8 cellular contexts compared by ENCODE assay signal in the genomic region with DNA sequence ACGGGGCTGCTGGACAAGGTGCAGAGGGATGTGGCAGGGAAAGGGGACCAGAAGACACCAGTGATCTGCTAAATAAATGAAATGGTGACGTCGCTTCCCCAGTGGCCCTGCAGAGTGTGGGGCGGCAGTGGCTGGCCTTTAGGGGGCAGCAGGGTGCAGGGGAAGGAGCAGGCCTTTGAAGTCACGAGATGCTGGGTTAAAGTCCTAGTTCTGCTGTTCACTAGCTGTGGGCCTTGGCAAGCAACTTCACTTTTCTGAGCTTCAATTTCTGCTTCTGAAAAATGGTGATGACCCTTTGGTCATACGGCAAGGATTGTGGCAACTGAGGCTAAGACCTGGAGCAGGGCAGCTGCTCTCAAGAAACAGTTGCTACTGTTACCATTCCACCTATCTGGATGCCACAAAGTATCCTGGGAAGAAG. TPM values are rescaled to one million over a fixed set of nuclear protein-coding genes. Genes with fewer than 3 reads are reported as not detected.
DNase-seq lines count a peak whose midpoint lies in the region; ATAC-seq and TF ChIP-seq lines count a peak whose summit lies in the region.

No MANE protein-coding gene starts in this region.

- peaks cover 58% of the 10 kb centered on the region for H3K36me3 ChIP-seq in BLaER1
- H3K36me3 ChIP-seq in cardiac muscle cell: peaks cover 14% of the 10 kb centered on the region
- H3K36me3 ChIP-seq in gastrocnemius medialis: peaks cover 0 to 44% of the 10 kb centered on the region in 2 donors

- intact Hi-C loops in gastrocnemius medialis (cut with DNase I; ENCODE audit: low total_unique reads): loop anchor here (1.0 to 2.0 kb wide), 2 partner anchors 45 to 59 kb away; partner anchors contain the start of gene FUCA1

- H3K4me1 ChIP-seq in BLaER1 (peaks cover 25% of the 10 kb centered on the region), cardiac muscle cell (ENCODE audit: low read depth) (no peaks in the 10 kb centered on the region), gastrocnemius medialis (peaks cover 0 to 6% of the 10 kb centered on the region in 2 donors)

- ATAC-seq in GM21515 (IDR thresholded peaks at IDR 0.05; ENCODE audit: unreplicated experiment): peak; percentile 53
- ATAC-seq in gastrocnemius medialis: peak; percentile 90 to 91

- DNase-seq in NB4 (ENCODE audit: low read depth) (peak; percentile 89), SKM-1 (lab: John Stamatoyannopoulos, UW; ENCODE audit: unreplicated experiment) (peak; percentile 82), cardiac muscle cell (ENCODE audit: low read depth in 1 of 2, low spot score in 1 of 2) (peak; percentile 74 to 76), gastrocnemius medialis (peak; percentile 61 to 76), middle frontal gyrus (ENCODE audit: extremely low spot score, low spot score) (no peak)
- DNase-seq in activated naive CD4-positive, alpha-beta T cell treated with anti-CD3 and anti-CD28 coated beads, Interleukin-2, amount 50 U/mL, for 16 hours: peak; percentile 84

- H3K27me3 ChIP-seq in BLaER1 (no peaks in the 10 kb centered on the region), cardiac muscle cell (no peaks in the 10 kb centered on the region), gastrocnemius medialis (no peaks in the 10 kb centered on the region)

- H4K20me1 ChIP-seq in BLaER1: no peaks in the 10 kb centered on the region

- H3K9me3 ChIP-seq in BLaER1 (no peaks in the 10 kb centered on the region), cardiac muscle cell (ENCODE audit: low read depth) (no peaks in the 10 kb centered on the region), gastrocnemius medialis (no peaks in the 10 kb centered on the region)

- TF ChIP-seq CTCF in NB4 (IDR thresholded peaks at IDR 0.05; ENCODE audit: low read depth, low read length) (peak; percentile 93), cardiac muscle cell (IDR thresholded peaks at IDR 0.05; ENCODE audit: low read depth, low read length) (peak; percentile 82), gastrocnemius medialis (IDR thresholded peaks at IDR 0.05 in 4 of 5, conservative IDR thresholded peaks at IDR 0.05 in 1 of 5) (peak; percentile 64 to 90 (median 85))

- H3K27ac ChIP-seq in BLaER1: no peak overlapping the region
- no peak overlapping the region for H3K27ac ChIP-seq in cardiac muscle cell
- peak overlapping the region in 3 of 4 donors; percentile 39 to 53 (median 52) for H3K27ac ChIP-seq in gastrocnemius medialis

- H3K4me3 ChIP-seq in BLaER1 (no peak overlapping the region), NB4 (ENCODE audit: low read depth, low read length) (no peak overlapping the region), cardiac muscle cell (no peak overlapping the region), gastrocnemius medialis (no peak overlapping the region)

- in situ Hi-C loops in gastrocnemius medialis (cut with MboI; ENCODE audit: low sequenced_read_pairs in 4 of 4): loop anchor here in 3 of 4 donors (5.0 to 10.0 kb wide), 3 partner anchors 48 to 55 kb away; partner anchors contain the start of gene FUCA1 (in 1 of the 3)

- TF ChIP-seq POLR2A in NB4 (IDR thresholded peaks at IDR 0.05; ENCODE audit: extremely low read depth, insufficient read length) (no peak), gastrocnemius medialis (IDR thresholded peaks at IDR 0.05) (no peak)

- peak overlapping the region; percentile 10; the same call in 1 of the 2 replicates for H3K4me2 ChIP-seq in BLaER1

- no peak overlapping the region for H3K9ac ChIP-seq in BLaER1

RNA-seq across cellular contexts. Expression of gene GALE, which starts 9.2 kb away (rescaled TPM):
- total RNA-seq in cardiac muscle cell (25.8 and 53.3 TPM in 2 replicates), gastrocnemius medialis (1 to 10 TPM; 2.9 to 5.7 (median 4.1) TPM)
- polyA plus RNA-seq in cardiac muscle cell: 38.7 and 65.7 TPM in 2 replicates

RNA-seq across cellular contexts. Expression of gene HMGCL, which starts 15.5 kb away (rescaled TPM):
- total RNA-seq in cardiac muscle cell (45.3 and 47.6 TPM in 2 replicates), gastrocnemius medialis (10 to 100 TPM; 19.1 to 30.0 (median 29.5) TPM)
- polyA plus RNA-seq in cardiac muscle cell: 68.8 and 74.3 TPM in 2 replicates

RNA-seq across cellular contexts. Expression of gene LYPLA2, which starts 18.8 kb away (rescaled TPM):
- total RNA-seq in cardiac muscle cell (73.6 and 131 TPM in 2 replicates), gastrocnemius medialis (10 to 100 TPM; 35.3 to 40.9 (median 36.7) TPM)
- polyA plus RNA-seq in cardiac muscle cell: 124 and 150 TPM in 2 replicates

RNA-seq across cellular contexts. Expression of gene PITHD1, which starts 31.5 kb away (rescaled TPM):
- total RNA-seq in cardiac muscle cell: 71.7 and 99.6 TPM in 2 replicates
- 48.1 and 61.4 TPM in 2 replicates for polyA plus RNA-seq in cardiac muscle cell
- 100 to 1,000 TPM in 1 of 4 donors, 10 to 100 TPM in 3; 79.9 to 104 (median 90.3) TPM for total RNA-seq in gastrocnemius medialis

RNA-seq across cellular contexts. Expression of gene FUCA1, which starts 58.3 kb away (rescaled TPM):
- total RNA-seq in cardiac muscle cell (23.0 and 25.0 TPM in 2 replicates), gastrocnemius medialis (10 to 100 TPM in 3 of 4 donors, 1 to 10 TPM in 1; 8.1 to 15.4 (median 12.4) TPM)
- 36.6 and 40.4 TPM in 2 replicates for polyA plus RNA-seq in cardiac muscle cell

Comparison
In these comparisons a context has a peak if more than half of its experiments do, and no peak if none do; other contexts are left out.
1. H3K27ac ChIP-seq: peak in gastrocnemius medialis (3 of 4); none in BLaER1 (single experiment) and cardiac muscle cell (single experiment).
2. Peak in every context shown above with its lines, with median percentiles within 50 percentile points of each other: CTCF ChIP-seq.